In the genomic region with DNA sequence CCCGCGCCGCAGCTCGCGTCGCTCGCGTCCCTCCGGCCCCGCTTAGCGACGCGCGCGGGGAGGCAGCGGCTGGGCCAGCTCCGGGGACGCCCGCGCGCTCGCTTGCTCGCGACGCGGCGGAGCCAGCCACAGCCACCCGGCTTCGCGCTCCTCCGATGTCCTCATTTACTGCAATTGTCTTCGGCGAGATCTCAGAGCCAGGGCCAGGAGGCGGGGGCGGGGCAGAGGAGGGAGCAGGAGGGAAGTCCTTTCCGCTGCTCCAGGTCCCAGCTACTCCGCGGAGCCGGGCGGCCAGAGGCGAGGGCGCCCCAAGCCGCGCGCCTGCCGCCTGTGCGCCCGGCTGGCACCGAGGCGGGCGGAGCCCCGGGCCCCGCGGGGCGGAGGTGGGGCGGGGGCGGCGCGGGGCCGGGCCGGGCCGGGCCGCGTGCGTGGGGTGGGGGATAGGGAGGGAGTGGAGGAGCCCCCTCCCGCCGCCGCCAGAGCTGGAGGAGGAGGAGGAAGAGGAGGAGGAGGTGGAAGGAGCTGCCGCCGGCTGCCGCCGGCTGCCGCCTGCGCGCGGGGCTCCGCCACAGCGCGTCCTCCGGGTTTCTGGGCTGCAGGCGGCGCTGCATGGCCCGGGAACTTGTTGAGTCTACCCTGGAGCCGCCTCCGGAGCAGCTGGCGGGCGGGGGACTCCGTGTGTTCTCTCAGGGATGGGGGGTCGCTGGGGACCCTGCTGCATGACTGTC, we compare ENCODE assay signal across 8 cellular contexts. TPM values are rescaled to one million over a fixed set of nuclear protein-coding genes. Genes with fewer than 3 reads are reported as not detected.
DNase-seq lines count a peak whose midpoint lies in the region; ATAC-seq and TF ChIP-seq lines count a peak whose summit lies in the region.

A gene with protein sequence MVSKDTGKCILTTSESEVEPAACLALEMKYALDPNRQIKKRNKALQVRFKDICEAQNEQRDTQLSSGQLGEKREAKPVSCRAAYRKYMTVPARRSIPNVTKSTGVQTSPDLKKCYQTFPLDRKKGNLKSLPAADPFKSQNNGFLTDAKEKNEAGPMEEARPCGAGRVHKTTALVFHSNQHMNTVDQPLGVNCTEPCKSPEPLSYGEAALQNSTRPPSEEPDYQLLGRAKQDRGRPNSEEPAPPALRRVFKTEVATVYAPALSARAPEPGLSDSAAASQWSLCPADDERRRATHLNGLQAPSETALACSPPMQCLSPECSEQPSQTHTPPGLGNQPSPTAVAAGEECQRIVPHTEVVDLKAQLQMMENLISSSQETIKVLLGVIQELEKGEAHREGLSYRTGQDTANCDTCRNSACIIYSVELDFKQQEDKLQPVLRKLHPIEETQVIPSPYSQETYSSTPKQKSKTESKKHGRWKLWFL (minus strand): TSS at position 365 of the 728 bp plus-strand sequence. CDS start 20,196 bp downstream, outside the sequence.

- H4K8ac ChIP-seq in IMR-90 (ENCODE audit: low read depth in 2 of 2, low read length in 2 of 2): no peak within 1 kb of the TSS

- H3K9me3 ChIP-seq in A673 (ENCODE audit: low read depth, low read length, poor library complexity, severe bottlenecking): no peaks in the 10 kb centered on the region
- no peaks in the 10 kb centered on the region for H3K9me3 ChIP-seq in IMR-90 (ENCODE audit: control insufficient read depth, insufficient read depth, low read length)
- no peaks in the 10 kb centered on the region for H3K9me3 ChIP-seq in endodermal cell (ENCODE audit: control insufficient read depth, low read length)

- H3K9me1 ChIP-seq in IMR-90 (ENCODE audit: insufficient read depth, low read length): peaks cover 9% of the 10 kb centered on the region

- in situ Hi-C loops in IMR-90 (cut with MboI; ENCODE audit: low sequenced_read_pairs): no loop called here

- H4K5ac ChIP-seq in IMR-90 (ENCODE audit: low read depth, low read length): no peak within 1 kb of the TSS

- DNase-seq in A673 (ENCODE audit: low spot score) (peak; percentile 69), IMR-90 (peak; percentile 44), endodermal cell (peak; percentile 90), mesothelial cell of epicardium (ENCODE audit: low spot score in 2 of 2, unreplicated experiment in 2 of 2) (peak in 1 of 2 experiments; percentile 54)
- DNase-seq in central memory CD4-positive, alpha-beta T cell: no peak

- no peak within 1 kb of the TSS for H2BK20ac ChIP-seq in IMR-90 (ENCODE audit: low read depth, low read length)

- dilution Hi-C loops in IMR-90 (cut with HindIII; ENCODE audit: low sequenced_read_pairs, unreplicated experiment): no loop called here

- H3K9me3 Mint-ChIP-seq in endodermal cell (no peaks in the 10 kb centered on the region), mesothelial cell of epicardium (no peaks in the 10 kb centered on the region)

- H3K36me3 ChIP-seq in A673 (ENCODE audit: insufficient read depth, low read length, poor library complexity, severe bottlenecking) (no peaks in the 10 kb centered on the region), IMR-90 (ENCODE audit: control insufficient read depth, insufficient read depth, low read length) (peaks cover 3% of the 10 kb centered on the region; the same call in 1 of the 2 replicates), endodermal cell (ENCODE audit: control insufficient read depth, insufficient read depth, low read length) (no peaks in the 10 kb centered on the region)

- H3K4ac ChIP-seq in IMR-90 (ENCODE audit: low read depth, low read length): peak within 1 kb of the TSS; percentile 22; the same call in 1 of the 2 replicates

- intact Hi-C loops in A673 (cut with micrococcal nuclease; ENCODE audit: unreplicated experiment) (no loop called here), IMR-90 (cut with micrococcal nuclease) (loop anchor here (5.0 to 10.0 kb wide), 2 partner anchors 228 to 656 kb away; no protein-coding TSS in a partner anchor)

- H4K20me1 ChIP-seq in IMR-90 (ENCODE audit: insufficient read depth, low read length): peaks cover 50% of the 10 kb centered on the region

- no peak within 1 kb of the TSS for H2AK5ac ChIP-seq in IMR-90 (ENCODE audit: low read depth, low read length)

- no peak within 1 kb of the TSS; the same call in 1 of the 2 replicates for H3K18ac ChIP-seq in IMR-90 (ENCODE audit: low read depth, low read length)

- H3K27me3 Mint-ChIP-seq in endodermal cell (ENCODE audit: insufficient read depth) (peaks cover 39% of the 10 kb centered on the region), mesothelial cell of epicardium (ENCODE audit: low read depth) (peaks cover 66% of the 10 kb centered on the region)

- peak within 1 kb of the TSS; percentile 45; the same call in 1 of the 2 replicates for H3K9ac ChIP-seq in IMR-90 (ENCODE audit: low read depth, low read length)
- H3K9ac ChIP-seq in endodermal cell (ENCODE audit: extremely low read depth, low read length, poor library complexity, severe bottlenecking): peak within 1 kb of the TSS; percentile 35

- no peak within 1 kb of the TSS for H3K56ac ChIP-seq in IMR-90 (ENCODE audit: extremely low read depth, insufficient read depth, low read length)

- H3K27me3 ChIP-seq in A673 (replicated peaks; ENCODE audit: insufficient read depth, low read depth, low read length, poor library complexity) (peaks cover 39% of the 10 kb centered on the region), IMR-90 (ENCODE audit: control insufficient read depth, insufficient read depth, low read length) (no peaks in the 10 kb centered on the region; the same call in 1 of the 2 replicates), endodermal cell (ENCODE audit: control insufficient read depth, insufficient read depth, low read length, poor library complexity, severe bottlenecking) (peaks cover 42% of the 10 kb centered on the region)

- peak within 1 kb of the TSS; percentile 31 for H3K4me3 ChIP-seq in A673 (ENCODE audit: low read depth, low read length, poor library complexity, severe bottlenecking)
- H3K4me3 ChIP-seq in IMR-90 (ENCODE audit: insufficient read depth, low read depth, low read length): peak within 1 kb of the TSS; percentile 44
- peak within 1 kb of the TSS; percentile 68 for H3K4me3 ChIP-seq in endodermal cell (ENCODE audit: low read length)

- no peak within 1 kb of the TSS for H2BK5ac ChIP-seq in IMR-90 (ENCODE audit: low read depth, low read length, poor library complexity, severe bottlenecking)

- H3K27ac Mint-ChIP-seq in endodermal cell (no peak within 1 kb of the TSS), mesothelial cell of epicardium (no peak within 1 kb of the TSS)

- H3K27ac ChIP-seq in A673 (ENCODE audit: low read depth, low read length, poor library complexity, severe bottlenecking) (no peak within 1 kb of the TSS), IMR-90 (ENCODE audit: insufficient read depth, low read length) (no peak within 1 kb of the TSS; the same call in 1 of the 2 replicates), endodermal cell (ENCODE audit: low read depth, low read length) (no peak within 1 kb of the TSS)

- H2AFZ ChIP-seq in IMR-90 (replicated peaks; ENCODE audit: low read length, poor library complexity): peak within 1 kb of the TSS; percentile 57

- peak; percentile 34 for TF ChIP-seq RAD21 in IMR-90 (IDR thresholded peaks at IDR 0.05; ENCODE audit: low read length)

- 0% methylated on average over 6 of the region's 89 CpGs; no CpG with 5 or more reads in 1 of the 2 experiments for WGBS in IMR-90 (ENCODE audit: extremely low coverage in 2 of 2, insufficient read length in 1 of 2), 2 experiments
- WGBS in endodermal cell (ENCODE audit: insufficient coverage in 1 of 2, insufficient read length in 1 of 2), 2 experiments: 0% methylated on average over 8 to 80 of the region's 89 CpGs

- BruUV-seq in A673 (replicated peaks; lab: Mats Ljungman, UMichigan): no TSS peak
- BruUV-seq in IMR-90 (replicated peaks; lab: Mats Ljungman, UMichigan): no TSS peak

- H3K36me3 Mint-ChIP-seq in endodermal cell (ENCODE audit: low read depth): peaks cover 2% of the 10 kb centered on the region
- peaks cover 5% of the 10 kb centered on the region for H3K36me3 Mint-ChIP-seq in mesothelial cell of epicardium

- TF ChIP-seq CTCF in A673 (conservative IDR thresholded peaks at IDR 0.05; ENCODE audit: low read depth, low read length) (peak; percentile 42), IMR-90 (conservative IDR thresholded peaks at IDR 0.05; ENCODE audit: low read depth, low read length) (peak; percentile 39), endodermal cell (conservative IDR thresholded peaks at IDR 0.05) (peak; percentile 67), mesothelial cell of epicardium (IDR thresholded peaks at IDR 0.05; ENCODE audit: unreplicated experiment) (no peak)

- CTCF ChIA-PET in A673 (lab: Charles Lee) (interaction anchor here (0.6 kb wide), 1 partner anchor 928 kb away, joined by 3 read pairs; no protein-coding TSS in a partner anchor), IMR-90 (lab: Yijun Ruan, JAX) (no interaction called here)

- ATAC-seq in IMR-90 (ENCODE audit: low read depth): peak; percentile 77
- no peak for ATAC-seq in GM19463 (IDR thresholded peaks at IDR 0.05; ENCODE audit: unreplicated experiment)
- no peak for ATAC-seq in GM21786 (IDR thresholded peaks at IDR 0.05; ENCODE audit: unreplicated experiment)
- ATAC-seq in GM19395 (IDR thresholded peaks at IDR 0.05; ENCODE audit: unreplicated experiment): no peak

- no peak within 1 kb of the TSS for H4K91ac ChIP-seq in IMR-90 (ENCODE audit: insufficient read depth, low read depth, low read length)

- peak within 1 kb of the TSS; percentile 57 for H2AK9ac ChIP-seq in IMR-90 (replicated peaks; ENCODE audit: low read depth, low read length, poor library complexity)

- no peak for TF ChIP-seq POLR2A in IMR-90 (IDR thresholded peaks at IDR 0.05; ENCODE audit: low read depth, low read length)

- no peak within 1 kb of the TSS for H2BK120ac ChIP-seq in IMR-90 (ENCODE audit: low read depth, low read length)

- H2BK15ac ChIP-seq in IMR-90 (ENCODE audit: low read depth, low read length): no peak within 1 kb of the TSS

- H3K79me1 ChIP-seq in IMR-90 (ENCODE audit: low read depth in 1 of 2, low read length in 2 of 2): peaks cover 4 to 24% of the 10 kb centered on the region in 2 experiments; a peak in 3 of 4 replicates

- POLR2A ChIA-PET in A673 (lab: Charles Lee; ENCODE audit: low non-redundant PET): no interaction called here
- POLR2A ChIA-PET in IMR-90 (lab: Charles Lee; ENCODE audit: unreplicated experiment): no interaction called here

- H3K4me3 Mint-ChIP-seq in endodermal cell: peak within 1 kb of the TSS; percentile 61
- peak within 1 kb of the TSS; percentile 75 for H3K4me3 Mint-ChIP-seq in mesothelial cell of epicardium

- H3K14ac ChIP-seq in IMR-90 (replicated peaks; ENCODE audit: low read depth, low read length): no peak within 1 kb of the TSS

- peak within 1 kb of the TSS; percentile 79 for H3K4me2 ChIP-seq in IMR-90 (ENCODE audit: low read depth, low read length)

- H3K4me1 Mint-ChIP-seq in endodermal cell (peaks cover 8% of the 10 kb centered on the region), mesothelial cell of epicardium (peaks cover 10% of the 10 kb centered on the region)

- H3K4me1 ChIP-seq in A673 (ENCODE audit: insufficient read depth, low read length, poor library complexity, severe bottlenecking): peaks cover 18% of the 10 kb centered on the region
- H3K4me1 ChIP-seq in IMR-90 (ENCODE audit: control insufficient read depth, insufficient read depth, low read length): peaks cover 8% of the 10 kb centered on the region; the same call in 1 of the 2 replicates
- H3K4me1 ChIP-seq in endodermal cell (ENCODE audit: control insufficient read depth, insufficient read depth, low read length): peaks cover 6% of the 10 kb centered on the region

- H3K23ac ChIP-seq in IMR-90 (ENCODE audit: low read depth, low read length): peak within 1 kb of the TSS; percentile 42; the same call in 1 of the 2 replicates

RNA-seq across cellular contexts. Expression of the gene that starts here (rescaled TPM):
- total RNA-seq in A673 (2021) (not detected in 2 replicates), IMR-90 (2012; rRNA removed) (under 0.01 and 0.18 TPM in 2 replicates), endodermal cell (under 1 TPM in 1 of 2 donors, not detected in 1; 0.09 TPM), mesothelial cell of epicardium (0.09 to 0.13 TPM (median 0.11 TPM) in 3 replicates)
- polyA plus RNA-seq in IMR-90 (2012; rRNA removed): 0.10 and 0.11 TPM in 2 replicates
- 0.09 and 0.12 TPM in 2 replicates for polyA plus RNA-seq in IMR-90 (2012; cell fraction: cytosol; rRNA removed)
- polyA plus RNA-seq in IMR-90 (2012; cell fraction: nucleus; rRNA removed; ENCODE audit: low replicate concordance): 0.05 and 0.09 TPM in 2 replicates
- polyA plus RNA-seq in endodermal cell (2013, experiment 1 of 2): 0.21 TPM
- 0.21 TPM for polyA plus RNA-seq in endodermal cell (2013, experiment 2 of 2)

Comparison
In these comparisons a context has a peak if more than half of its experiments do, and no peak if none do; other contexts are left out.
1. Peak in DNase-seq and H3K4me3 ChIP-seq in A673; RNA of the gene not detected or under 1 TPM.
2. Peak in DNase-seq, ATAC-seq, H3K4me3 ChIP-seq, H3K9ac ChIP-seq and H3K4me2 ChIP-seq in IMR-90; RNA of the gene not detected or under 1 TPM.
3. Peak in DNase-seq, H3K4me3 ChIP-seq and H3K9ac ChIP-seq in endodermal cell; RNA of the gene not detected or under 1 TPM.